ENCODE assay signal across 8 cellular contexts in genomic region chr15:68298882-68299381, GRCh38. TPM values are rescaled to one million over a fixed set of nuclear protein-coding genes. Genes with fewer than 3 reads are reported as not detected.
DNase-seq lines count a peak whose midpoint lies in the region; ATAC-seq, FAIRE-seq and TF ChIP-seq lines count a peak whose summit lies in the region.

No MANE protein-coding gene starts in this region.

- H3K4me3 ChIP-seq in BJ (ENCODE audit: low read depth, low read length) (peak overlapping the region; percentile 9; the same call in 1 of the 2 replicates), lung (no peak overlapping the region)

- H3K27ac Mint-ChIP-seq in activated CD4-positive, alpha-beta memory T cell treated with anti-CD3 and anti-CD28 coated beads, Interleukin-2, amount 10 ng/mL, durations not matched to agents 7 days and 5 days = peak overlapping the region; percentile 70

- H3K36me3 ChIP-seq in BJ (ENCODE audit: control insufficient read depth, insufficient read depth, low read length) (peaks cover 3% of the 10 kb centered on the region; the same call in 1 of the 2 replicates), lung (ENCODE audit: control insufficient read depth in 2 of 2, insufficient read depth in 2 of 2, low read length in 2 of 2) (peaks cover 0 to 4% of the 10 kb centered on the region in 2 donors)

- 22 to 28% methylated on average over 6 of the region's 6 CpGs for WGBS in lung, 2 donors

- peak overlapping the region in 1 of 2 donors; percentile 11 for H3K27ac ChIP-seq in lung (ENCODE audit: low read depth in 1 of 2, low read length in 1 of 2)

- POLR2A ChIA-PET in BJ (lab: Charles Lee) = no interaction called here
- POLR2A ChIA-PET in activated CD4-positive, alpha-beta memory T cell treated with anti-CD3 and anti-CD28 coated beads, Interleukin-2, amount 10 ng/mL, durations not matched to agents 7 days and 5 days (lab: Charles Lee) = interaction anchor here (2.6 kb wide), 1 partner anchor 20 kb away, joined by 41 read pairs; the partner anchor contains the start of gene FEM1B

- peaks cover 19% of the 10 kb centered on the region for H3K4me1 Mint-ChIP-seq in activated CD4-positive, alpha-beta memory T cell treated with anti-CD3 and anti-CD28 coated beads, Interleukin-2, amount 10 ng/mL, durations not matched to agents 7 days and 5 days

- CTCF ChIA-PET in BJ (lab: Yijun Ruan, JAX) = interaction anchor here (0.8 to 2.2 kb wide), 4 partner anchors 8 to 240 kb away, joined by 3 to 13 read pairs (median 7); no protein-coding TSS in a partner anchor
- CTCF ChIA-PET in activated CD4-positive, alpha-beta memory T cell treated with anti-CD3 and anti-CD28 coated beads, Interleukin-2, amount 10 ng/mL, durations not matched to agents 7 days and 5 days (lab: Charles Lee) = interaction anchor here (0.6 to 2.2 kb wide), 5 partner anchors 8 to 585 kb away, joined by 3 to 11 read pairs (median 6); partner anchors contain the start of gene FEM1B

- FAIRE-seq in frontal cortex (lab: Jason Lieb, UNC) = no peak

- no peaks in the 10 kb centered on the region for H3K27me3 ChIP-seq in BJ (ENCODE audit: control insufficient read depth, insufficient read depth, low read length)
- H3K27me3 ChIP-seq in lung (ENCODE audit: control insufficient read depth, insufficient read depth) = no peaks in the 10 kb centered on the region

- H3K9me3 ChIP-seq in lung (ENCODE audit: control insufficient read depth in 2 of 2, insufficient read depth in 1 of 2, low read length in 1 of 2) = peaks cover 0 to 2% of the 10 kb centered on the region in 2 donors

- H3K9me3 Mint-ChIP-seq in activated CD4-positive, alpha-beta memory T cell treated with anti-CD3 and anti-CD28 coated beads, Interleukin-2, amount 10 ng/mL, durations not matched to agents 7 days and 5 days = no peaks in the 10 kb centered on the region

- TF ChIP-seq CTCF in BJ (IDR thresholded peaks at IDR 0.05; ENCODE audit: insufficient read depth, low read depth, low read length) (no peak), lung (IDR thresholded peaks at IDR 0.05; ENCODE audit: control extremely low read depth, extremely low read depth) (no peak)

- H3K4me3 Mint-ChIP-seq in activated CD4-positive, alpha-beta memory T cell treated with anti-CD3 and anti-CD28 coated beads, Interleukin-2, amount 10 ng/mL, durations not matched to agents 7 days and 5 days = peak overlapping the region; percentile 64

- no peaks in the 10 kb centered on the region for H3K27me3 Mint-ChIP-seq in activated CD4-positive, alpha-beta memory T cell treated with anti-CD3 and anti-CD28 coated beads, Interleukin-2, amount 10 ng/mL, durations not matched to agents 7 days and 5 days

- DNase-seq in BJ (ENCODE audit: low read depth) (no peak), lung (ENCODE audit: low spot score) (peak; percentile 27), NCI-H2081 treated with DMSO at 0.1 percent for 48 hours (lab: John Stamatoyannopoulos, UW) (no peak), frontal cortex (ENCODE audit: low spot score in 2 of 2) (no peak), HK-2 (ENCODE audit: unreplicated experiment) (no peak)
- no peak for DNase-seq in activated CD4-positive, alpha-beta memory T cell treated with anti-CD3 and anti-CD28 coated beads, Interleukin-2, amount 10 ng/mL, durations not matched to agents 7 days and 5 days

- H3K4me1 ChIP-seq in lung (ENCODE audit: control insufficient read depth in 2 of 2, insufficient read depth in 2 of 2, low read length in 2 of 2) = peaks cover 2 to 18% of the 10 kb centered on the region in 2 donors

- ATAC-seq in GM19035 (IDR thresholded peaks at IDR 0.05; ENCODE audit: unreplicated experiment) (peak; percentile 81), HG03159 (IDR thresholded peaks at IDR 0.05; ENCODE audit: unreplicated experiment) (peak; percentile 86), lung (ENCODE audit: insufficient read depth, low FRiP score) (no peak)

- H3K36me3 Mint-ChIP-seq in activated CD4-positive, alpha-beta memory T cell treated with anti-CD3 and anti-CD28 coated beads, Interleukin-2, amount 10 ng/mL, durations not matched to agents 7 days and 5 days (ENCODE audit: low read depth) = peaks cover 18% of the 10 kb centered on the region

RNA-seq across cellular contexts. Expression of gene FEM1B, which starts 21.4 kb away (rescaled TPM):
- polyA plus RNA-seq in BJ (2011; rRNA removed) (58.3 and 78.4 TPM in 2 replicates), lung (10 to 100 TPM in 1 of 2 donors, 1 to 10 TPM in 1; 8.1 to 14.8 TPM)
- polyA minus RNA-seq in BJ (2011; rRNA and poly(A)+ RNA removed) = 126 and 127 TPM in 2 replicates
- total RNA-seq in activated CD4-positive, alpha-beta memory T cell treated with anti-CD3 and anti-CD28 coated beads, Interleukin-2, amount 10 ng/mL, durations not matched to agents 7 days and 5 days = 10 to 100 TPM; 46.9 to 48.8 TPM
- total RNA-seq in lung (10 to 100 TPM; 46.2 to 57.7 TPM), frontal cortex (213 TPM)
